ENCODE assay signal across 1 cellular context in the genomic region with DNA sequence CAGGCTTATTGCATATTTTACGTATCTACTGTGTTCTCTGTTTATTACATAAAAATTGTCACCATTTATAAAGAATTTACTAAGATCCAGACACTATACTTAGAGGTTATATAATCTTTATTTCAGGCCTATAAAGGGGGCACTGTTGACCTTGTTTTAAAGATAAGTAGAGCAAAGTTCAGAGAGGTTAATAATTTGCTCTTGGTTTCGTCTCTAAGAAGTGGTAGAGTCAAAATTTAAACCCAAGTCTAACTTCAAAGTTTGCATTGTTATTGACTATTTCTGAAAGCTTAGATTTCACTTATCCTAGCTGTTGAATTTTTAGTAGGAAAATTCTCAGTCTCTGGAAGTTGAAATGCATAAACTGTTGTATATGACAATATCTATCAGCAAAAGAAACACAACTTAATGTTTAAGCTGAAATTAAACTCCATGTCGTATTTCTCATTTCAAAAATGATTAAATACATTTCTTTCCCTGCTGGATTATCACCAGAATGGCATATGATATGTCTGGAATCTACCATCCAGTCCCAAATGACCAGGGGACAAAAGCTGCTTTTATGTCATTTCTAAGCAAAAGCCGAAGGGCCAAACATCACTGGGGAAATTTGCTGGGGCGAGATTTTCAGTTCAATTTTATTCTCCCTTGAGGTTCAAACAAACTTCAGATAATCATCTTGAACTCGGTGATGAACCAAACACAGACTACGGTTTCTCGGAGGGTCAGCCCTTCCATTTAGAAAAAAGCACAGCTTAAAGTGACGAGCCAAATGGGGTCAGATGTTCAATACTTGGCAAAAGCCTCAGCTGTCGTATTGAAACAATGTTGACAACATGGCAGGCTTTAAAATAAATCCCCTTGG.
TF ChIP-seq lines count a peak whose summit lies in the region.

No MANE protein-coding gene starts in this region.

TF ChIP-seq in HepG2, 621 proteins besides CTCF, POLR2A, EP300 and RAD21 (continued from another document):
- TF ChIP-seq ISL2 (CRISPR knock-in tag; IDR thresholded peaks at IDR 0.05) = peak; percentile 50; the same call in 1 of the 2 replicates
